In genomic region chr3:30672287-30672735, GRCh38 we compare ENCODE assay signal across 18 cellular contexts.
DNase-seq lines count a peak whose midpoint lies in the region; ATAC-seq, FAIRE-seq and TF ChIP-seq lines count a peak whose summit lies in the region.
"Had no signal": no experiment of that assay in that cellular context is flagged by ENCODE, and none has a peak within 500 bp of the region (broad histone marks: within the 10 kb centered on the region; RNA-seq: fewer than 3 reads in every experiment).

No MANE protein-coding gene starts in this region.

- no peak for ATAC-seq in HG02571 (IDR thresholded peaks at IDR 0.05; ENCODE audit: unreplicated experiment)

- CTCF ChIA-PET in RWPE1 (lab: Yijun Ruan, JAX): interaction anchor here (0.7 kb wide), 1 partner anchor 35 kb away, joined by 3 read pairs; no protein-coding TSS in a partner anchor
- CTCF ChIA-PET in endothelial cell of umbilical vein (lab: Charles Lee): interaction anchor here (1.3 to 1.6 kb wide), 3 partner anchors 7 to 630 kb away, joined by 3 to 6 read pairs (median 4); no protein-coding TSS in a partner anchor

- no peak overlapping the region for H3K4me2 ChIP-seq in endothelial cell of umbilical vein (ENCODE audit: insufficient read depth, low read length)

- no peak overlapping the region for H3K9ac ChIP-seq in endothelial cell of umbilical vein (replicated peaks; ENCODE audit: extremely low read depth, insufficient read depth, low read length)

- H3K27me3 ChIP-seq in endothelial cell of umbilical vein (ENCODE audit: control insufficient read depth in 2 of 2, insufficient read depth in 2 of 2, low read length in 2 of 2): no peaks in the 10 kb centered on the region
- no peaks in the 10 kb centered on the region for H3K27me3 ChIP-seq in stomach
- H3K27me3 ChIP-seq: brain microvascular endothelial cell, SJSA1 had no signal

- intact Hi-C loops in endothelial cell of umbilical vein (cut with micrococcal nuclease): no loop called here
- intact Hi-C loops in stomach (cut with DNase I; ENCODE audit: low total_unique reads): no loop called here

- peaks cover 92% of the 10 kb centered on the region for H3K79me2 ChIP-seq in endothelial cell of umbilical vein (ENCODE audit: control insufficient read depth, insufficient read depth, low read length)

- H2AFZ ChIP-seq in endothelial cell of umbilical vein (ENCODE audit: low read depth, low read length): no peak overlapping the region

- WGBS in stomach, 5 donors: 88 to 96% (median 96%) methylated on average over 4 of the region's 4 CpGs; no CpG with 5 or more reads in 1 of the 5 donors

- peaks cover 86% of the 10 kb centered on the region for H3K36me3 Mint-ChIP-seq in T-helper 1 cell treated with Interleukin-12 subunit alpha and Interleukin-12 subunit beta and Interleukin-4 antibody, amounts not matched to agents 30 μg/mL and 1 μg/mL, for 36 hours (ENCODE audit: low read depth)
- peaks cover 48% of the 10 kb centered on the region for H3K36me3 Mint-ChIP-seq in progenitor cell of endocrine pancreas (ENCODE audit: insufficient read depth)

- no peak for FAIRE-seq in endothelial cell of umbilical vein (lab: Jason Lieb, UNC)
- FAIRE-seq: keratinocyte had no signal

- no peaks in the 10 kb centered on the region for H3K9me1 ChIP-seq in endothelial cell of umbilical vein (replicated peaks; ENCODE audit: control insufficient read depth, extremely low read depth, insufficient read depth, low read length)

- no TSS peak for BruUV-seq in endothelial cell of umbilical vein (replicated peaks; lab: Mats Ljungman, UMichigan)

- TF ChIP-seq POLR2A in endothelial cell of umbilical vein (IDR thresholded peaks at IDR 0.05; ENCODE audit: low read depth, low read length) (no peak), stomach (IDR thresholded peaks at IDR 0.05) (no peak)

- dilution Hi-C loops in endothelial cell of umbilical vein (cut with MboI; ENCODE audit: extremely low pct_ligation_motif_present, low sequenced_read_pairs): no loop called here

- H3K4me1 Mint-ChIP-seq in T-helper 1 cell treated with Interleukin-12 subunit alpha and Interleukin-12 subunit beta and Interleukin-4 antibody, amounts not matched to agents 30 μg/mL and 1 μg/mL, for 36 hours (ENCODE audit: low read depth): peaks cover 84% of the 10 kb centered on the region
- H3K4me1 Mint-ChIP-seq in progenitor cell of endocrine pancreas (ENCODE audit: low read depth): peaks cover 1% of the 10 kb centered on the region

- peaks cover 35% of the 10 kb centered on the region for H3K4me1 ChIP-seq in endothelial cell of umbilical vein (ENCODE audit: control insufficient read depth, extremely low read depth, insufficient read depth, low read length)
- peaks cover 6 to 49% (median 26%) of the 10 kb centered on the region in 4 donors for H3K4me1 ChIP-seq in stomach

- H3K9me3 ChIP-seq in endothelial cell of umbilical vein (replicated peaks; ENCODE audit: control insufficient read depth, insufficient read depth, low read length) (no peaks in the 10 kb centered on the region), stomach (no peaks in the 10 kb centered on the region)
- H3K9me3 ChIP-seq: Caco-2, SJSA1 had no signal

- no peaks in the 10 kb centered on the region for H3K27me3 Mint-ChIP-seq in T-helper 1 cell treated with Interleukin-12 subunit alpha and Interleukin-12 subunit beta and Interleukin-4 antibody, amounts not matched to agents 30 μg/mL and 1 μg/mL, for 36 hours (ENCODE audit: low read depth)
- H3K27me3 Mint-ChIP-seq in progenitor cell of endocrine pancreas: no peaks in the 10 kb centered on the region

- peak overlapping the region; percentile 39 for H3K27ac Mint-ChIP-seq in T-helper 1 cell treated with Interleukin-12 subunit alpha and Interleukin-12 subunit beta and Interleukin-4 antibody, amounts not matched to agents 30 μg/mL and 1 μg/mL, for 36 hours
- H3K27ac Mint-ChIP-seq in progenitor cell of endocrine pancreas: peak overlapping the region; percentile 47

- no peaks in the 10 kb centered on the region for H4K20me1 ChIP-seq in endothelial cell of umbilical vein (replicated peaks; ENCODE audit: control insufficient read depth, extremely low read depth, insufficient read depth, low read length)

- H3K36me3 ChIP-seq in endothelial cell of umbilical vein (ENCODE audit: control insufficient read depth in 2 of 2, extremely low read depth in 1 of 2, insufficient read depth in 2 of 2, low read length in 2 of 2) (peaks cover 30 to 58% of the 10 kb centered on the region in 2 experiments), stomach (peaks cover 39 to 92% (median 87%) of the 10 kb centered on the region in 4 donors)

- H3K9me3 Mint-ChIP-seq in T-helper 1 cell treated with Interleukin-12 subunit alpha and Interleukin-12 subunit beta and Interleukin-4 antibody, amounts not matched to agents 30 μg/mL and 1 μg/mL, for 36 hours: peaks cover 2% of the 10 kb centered on the region
- no peaks in the 10 kb centered on the region for H3K9me3 Mint-ChIP-seq in progenitor cell of endocrine pancreas (ENCODE audit: low read depth)
- H3K9me3 Mint-ChIP-seq: H9 had no signal

- H3K4me3 ChIP-seq in endothelial cell of umbilical vein (replicated peaks in 1 of 3; ENCODE audit: insufficient read depth in 1 of 3, low read depth in 1 of 3, low read length in 3 of 3) (no peak overlapping the region), stomach (no peak overlapping the region)
- H3K4me3 ChIP-seq: SJSA1 had no signal

- no peak for DNase-seq in T-helper 1 cell
- DNase-seq in RWPE1 (ENCODE audit: low spot score): no peak
- DNase-seq in endothelial cell of umbilical vein (ENCODE audit: low read depth, low spot score): no peak
- no peak for DNase-seq in progenitor cell of endocrine pancreas (ENCODE audit: low spot score, unreplicated experiment)
- DNase-seq in stomach: no peak
- no peak for DNase-seq in NCI-H82 (lab: John Stamatoyannopoulos, UW)
- DNase-seq: brain microvascular endothelial cell, Caco-2, H9, Karpas-422, NCI-H1417 treated with DMSO at 0.1 percent for 48 hours, NCI-H226 had no signal

- no peak for TF ChIP-seq EP300 in stomach (IDR thresholded peaks at IDR 0.05)

- TF ChIP-seq CTCF in RWPE1 (conservative IDR thresholded peaks at IDR 0.05; ENCODE audit: low read depth) (no peak), endothelial cell of umbilical vein (IDR thresholded peaks at IDR 0.05; ENCODE audit: extremely low read depth in 1 of 2, insufficient read depth in 1 of 2, low read depth in 1 of 2, low read length in 2 of 2) (no peak), progenitor cell of endocrine pancreas (IDR thresholded peaks at IDR 0.05; ENCODE audit: unreplicated experiment) (no peak), stomach (IDR thresholded peaks at IDR 0.05) (no peak)

- POLR2A ChIA-PET in RWPE1 (lab: Yijun Ruan, JAX; ENCODE audit: low non-redundant PET) (no interaction called here), endothelial cell of umbilical vein (lab: Charles Lee) (no interaction called here)

- H3K4me3 Mint-ChIP-seq in T-helper 1 cell treated with Interleukin-12 subunit alpha and Interleukin-12 subunit beta and Interleukin-4 antibody, amounts not matched to agents 30 μg/mL and 1 μg/mL, for 36 hours: peak overlapping the region; percentile 73
- H3K4me3 Mint-ChIP-seq in progenitor cell of endocrine pancreas (ENCODE audit: low read depth): no peak overlapping the region
- H3K4me3 Mint-ChIP-seq: H9 had no signal

- H3K27ac ChIP-seq in RWPE1: peak overlapping the region; percentile 37; the same call in 1 of the 2 replicates
- peak overlapping the region; percentile 15 for H3K27ac ChIP-seq in endothelial cell of umbilical vein (ENCODE audit: insufficient read depth, low read depth, low read length)
- peak overlapping the region in 1 of 5 donors; percentile 12 for H3K27ac ChIP-seq in stomach
- H3K27ac ChIP-seq: 22Rv1, brain microvascular endothelial cell, SJSA1, VCaP had no signal

TF ChIP-seq in endothelial cell of umbilical vein, 7 proteins besides CTCF, POLR2A, EP300 and RAD21:
- TF ChIP-seq EZH2 (IDR thresholded peaks at IDR 0.05; ENCODE audit: borderline replicate concordance, low read depth, low read length, severe bottlenecking) (no peak), GATA2 (IDR thresholded peaks at IDR 0.05; ENCODE audit: insufficient read depth, insufficient read length, low read depth, low read length) (no peak), POLR2AphosphoS5 (IDR thresholded peaks at IDR 0.05; ENCODE audit: insufficient read depth, low read depth, low read length) (no peak), MYC (IDR thresholded peaks at IDR 0.05; ENCODE audit: low read depth, low read length) (no peak), FOS (IDR thresholded peaks at IDR 0.05; ENCODE audit: borderline replicate concordance, insufficient read depth, low read length) (no peak), JUN (IDR thresholded peaks at IDR 0.05; ENCODE audit: borderline replicate concordance, insufficient read depth, insufficient read length, low read depth) (no peak), MAX (IDR thresholded peaks at IDR 0.05; ENCODE audit: insufficient read depth, insufficient read length) (no peak)
